In the genomic region with DNA sequence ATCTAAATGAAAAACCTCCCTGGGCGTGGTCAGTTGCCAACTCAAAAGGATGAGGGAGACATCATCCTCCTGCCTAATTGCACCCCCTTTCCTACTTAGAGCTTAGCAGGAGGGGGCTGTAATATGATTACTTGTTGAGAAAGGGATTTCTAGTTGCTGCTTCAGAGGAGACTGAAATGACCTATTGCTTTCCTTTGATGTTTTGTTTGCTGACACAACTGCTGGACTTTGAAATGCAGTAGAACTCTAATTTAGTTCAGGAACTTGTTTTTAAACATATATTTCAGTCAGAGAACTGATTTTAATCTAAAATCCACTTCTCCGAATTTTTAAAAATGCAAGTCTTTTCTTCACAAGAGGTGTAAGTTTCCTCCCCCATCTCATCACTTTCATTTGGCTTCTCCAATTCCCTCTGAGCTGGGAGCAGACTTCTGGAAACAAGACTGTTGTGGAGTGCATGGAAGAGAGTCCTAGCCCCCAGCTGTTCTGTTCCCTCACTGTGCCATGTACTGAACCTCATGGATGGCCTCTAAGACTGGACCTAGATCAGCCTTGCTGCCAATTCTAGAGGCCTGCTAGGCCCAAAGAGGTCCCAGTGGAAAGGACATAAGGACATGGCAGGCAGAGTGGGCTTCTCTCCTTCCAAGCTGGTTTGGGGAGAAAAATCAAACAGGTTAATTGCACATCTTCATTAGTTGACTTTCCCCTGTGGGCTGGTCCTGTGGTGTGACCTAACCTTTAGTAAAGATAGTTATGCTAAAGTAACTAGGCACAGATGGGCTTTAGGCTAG, we compare ENCODE assay signal across 24 cellular contexts. TPM values are rescaled to one million over a fixed set of nuclear protein-coding genes. Genes with fewer than 3 reads are reported as not detected.
DNase-seq lines count a peak whose midpoint lies in the region; ATAC-seq, FAIRE-seq and TF ChIP-seq lines count a peak whose summit lies in the region.
"Had no signal": no experiment of that assay in that cellular context is flagged by ENCODE, and none has a peak within 500 bp of the region (broad histone marks: within the 10 kb centered on the region; RNA-seq: fewer than 3 reads in every experiment).

No MANE protein-coding gene starts in this region.

- H2BK15ac ChIP-seq in IMR-90 (ENCODE audit: low read depth, low read length): no peak overlapping the region
- 0 out of 2 replicates have a peak overlapping the region, but pooled peaks have one; percentile 24 for H2BK15ac ChIP-seq in H1 (ENCODE audit: low read length)

- H4K20me1 ChIP-seq in IMR-90 (ENCODE audit: insufficient read depth, low read length): no peaks in the 10 kb centered on the region
- H4K20me1 ChIP-seq in H1 (replicated peaks in 1 of 2; ENCODE audit: control insufficient read depth in 1 of 2, insufficient read depth in 2 of 2, low read length in 2 of 2): no peaks in the 10 kb centered on the region

- ATAC-seq in IMR-90 (ENCODE audit: low read depth): no peak

- H3K4me1 ChIP-seq in IMR-90 (ENCODE audit: control insufficient read depth, insufficient read depth, low read length): no peaks in the 10 kb centered on the region
- peaks cover 5 to 23% (median 22%) of the 10 kb centered on the region in 4 experiments; a peak in 5 of 7 replicates for H3K4me1 ChIP-seq in H1 (replicated peaks in 1 of 4; ENCODE audit: control insufficient read depth in 3 of 4, insufficient read depth in 4 of 4, low read length in 3 of 4)
- peaks cover 0 to 12% (median 0%) of the 10 kb centered on the region in 3 donors for H3K4me1 ChIP-seq in esophagus squamous epithelium
- H3K4me1 ChIP-seq: HAP-1 had no signal

- dilution Hi-C loops in IMR-90 (cut with HindIII; ENCODE audit: low sequenced_read_pairs, unreplicated experiment): no loop called here

- H3K9me3 ChIP-seq in IMR-90 (ENCODE audit: control insufficient read depth, insufficient read depth, low read length): no peaks in the 10 kb centered on the region
- H3K9me3 ChIP-seq in H1 (ENCODE audit: insufficient read depth in 2 of 2, low read depth in 1 of 2, low read length in 1 of 2): no peaks in the 10 kb centered on the region
- no peaks in the 10 kb centered on the region for H3K9me3 ChIP-seq in esophagus squamous epithelium
- H3K9me3 ChIP-seq: HAP-1, MG63 had no signal

- no peak overlapping the region for H2BK120ac ChIP-seq in IMR-90 (ENCODE audit: low read depth, low read length)
- no peak overlapping the region for H2BK120ac ChIP-seq in H1 (replicated peaks; ENCODE audit: low read depth, low read length)

- H3K4me2 ChIP-seq in IMR-90 (ENCODE audit: low read depth, low read length) (no peak overlapping the region), H1 (ENCODE audit: insufficient read depth in 1 of 2, low read depth in 2 of 2, low read length in 2 of 2) (no peak overlapping the region; a peak in 1 of 4 replicates)

- H2AK9ac ChIP-seq in IMR-90 (replicated peaks; ENCODE audit: low read depth, low read length, poor library complexity): no peak overlapping the region

- TF ChIP-seq CTCF in IMR-90 (conservative IDR thresholded peaks at IDR 0.05; ENCODE audit: low read depth, low read length) (no peak), H1 (IDR thresholded peaks at IDR 0.05; ENCODE audit: control extremely low read depth in 1 of 3, insufficient read depth in 1 of 3, low read depth in 1 of 3, low read length in 3 of 3) (no peak), nephron (IDR thresholded peaks at IDR 0.05; ENCODE audit: unreplicated experiment in 3 of 3) (no peak), esophagus squamous epithelium (IDR thresholded peaks at IDR 0.05) (no peak)

- H3K23ac ChIP-seq in IMR-90 (ENCODE audit: low read depth, low read length) (no peak overlapping the region), H1 (ENCODE audit: insufficient read length) (no peak overlapping the region)

- H3K79me2 ChIP-seq in H1 (ENCODE audit: control insufficient read depth in 1 of 2, insufficient read depth in 2 of 2, low read length in 2 of 2): no peaks in the 10 kb centered on the region

- FAIRE-seq in H1 (lab: Jason Lieb, UNC): no peak
- FAIRE-seq: RCC 7860 had no signal

- peaks cover 7% of the 10 kb centered on the region for H3K27me3 Mint-ChIP-seq in nephron (ENCODE audit: low read depth)

- H3K79me1 ChIP-seq in IMR-90 (ENCODE audit: low read depth in 1 of 2, low read length in 2 of 2) (no peaks in the 10 kb centered on the region), H1 (ENCODE audit: low read depth, low read length) (no peaks in the 10 kb centered on the region)

- H3K27ac ChIP-seq in IMR-90 (ENCODE audit: insufficient read depth, low read length): no peak overlapping the region
- H3K27ac ChIP-seq in H1 (ENCODE audit: low read depth, low read length): no peak overlapping the region
- no peak overlapping the region for H3K27ac ChIP-seq in esophagus squamous epithelium
- H3K27ac ChIP-seq: C4-2B had no signal

- no peaks in the 10 kb centered on the region for H3K9me1 ChIP-seq in IMR-90 (ENCODE audit: insufficient read depth, low read length)

- H4K91ac ChIP-seq in IMR-90 (ENCODE audit: insufficient read depth, low read depth, low read length) (no peak overlapping the region), H1 (replicated peaks; ENCODE audit: insufficient read length, low read length) (peak overlapping the region; percentile 13)

- H3K27ac Mint-ChIP-seq in nephron: peak overlapping the region; percentile 69 to 88 (median 80)

- H3K9ac ChIP-seq in IMR-90 (ENCODE audit: low read depth, low read length): no peak overlapping the region
- H3K9ac ChIP-seq in H1 (replicated peaks in 1 of 4; ENCODE audit: extremely low read depth in 1 of 4, low read depth in 3 of 4, low read length in 3 of 4): no peak overlapping the region

- BruUV-seq in IMR-90 (replicated peaks; lab: Mats Ljungman, UMichigan): no TSS peak

- H2AK5ac ChIP-seq in IMR-90 (ENCODE audit: low read depth, low read length): no peak overlapping the region
- H2AK5ac ChIP-seq in H1 (ENCODE audit: low read depth, low read length): no peak overlapping the region

- H4K8ac ChIP-seq in IMR-90 (ENCODE audit: low read depth in 2 of 2, low read length in 2 of 2) (no peak overlapping the region), H1 (ENCODE audit: extremely low read depth, insufficient read depth, low read length) (no peak overlapping the region)

- H3K27me3 ChIP-seq in IMR-90 (ENCODE audit: control insufficient read depth, insufficient read depth, low read length): peaks cover 47% of the 10 kb centered on the region
- no peaks in the 10 kb centered on the region for H3K27me3 ChIP-seq in H1 (replicated peaks in 1 of 4; ENCODE audit: control insufficient read depth in 3 of 4, extremely low read depth in 1 of 4, insufficient read depth in 3 of 4, low read length in 3 of 4)
- no peaks in the 10 kb centered on the region for H3K27me3 ChIP-seq in esophagus squamous epithelium
- H3K27me3 ChIP-seq: MG63 had no signal

- intact Hi-C loops in IMR-90 (cut with micrococcal nuclease): no loop called here
- intact Hi-C loops in esophagus squamous epithelium (cut with DNase I): no loop called here

- H3K4me1 Mint-ChIP-seq in nephron: peaks cover 54% of the 10 kb centered on the region

- POLR2A ChIA-PET in IMR-90 (lab: Charles Lee; ENCODE audit: unreplicated experiment): no interaction called here
- POLR2A ChIA-PET in H1 (lab: Charles Lee; ENCODE audit: partially characterized antibody): interaction anchor here (1.4 kb wide), 1 partner anchor 9 kb away, joined by 4 read pairs; no protein-coding TSS in a partner anchor

- in situ Hi-C loops in IMR-90 (cut with MboI; ENCODE audit: low sequenced_read_pairs): no loop called here

- no peak for TF ChIP-seq POLR2A in IMR-90 (IDR thresholded peaks at IDR 0.05; ENCODE audit: low read depth, low read length)
- no peak for TF ChIP-seq POLR2A in H1 (IDR thresholded peaks at IDR 0.05; ENCODE audit: control extremely low read depth in 1 of 2, low read depth in 2 of 2, low read length in 2 of 2)
- no peak for TF ChIP-seq POLR2A in esophagus squamous epithelium (IDR thresholded peaks at IDR 0.05)

- H2AFZ ChIP-seq in IMR-90 (replicated peaks; ENCODE audit: low read length, poor library complexity) (peak overlapping the region; percentile 21), H1 (ENCODE audit: low read length) (peak overlapping the region; percentile 8)

- no peak overlapping the region for H3K14ac ChIP-seq in IMR-90 (replicated peaks; ENCODE audit: low read depth, low read length)
- no peak overlapping the region for H3K14ac ChIP-seq in H1 (ENCODE audit: insufficient read length)

- H3K4ac ChIP-seq in IMR-90 (ENCODE audit: low read depth, low read length) (no peak overlapping the region), H1 (replicated peaks; ENCODE audit: insufficient read length, low read depth, low read length) (no peak overlapping the region)

- no peaks in the 10 kb centered on the region for H3K9me3 Mint-ChIP-seq in nephron

- no peak for TF ChIP-seq EP300 in H1 (IDR thresholded peaks at IDR 0.05; ENCODE audit: borderline replicate concordance in 1 of 2, low read depth in 2 of 2, low read length in 2 of 2)

- H2BK12ac ChIP-seq in H1 (ENCODE audit: low read depth, low read length): peak overlapping the region; percentile 52; the same call in 1 of the 2 replicates

- no CpG with 5 or more reads among the region's 2 CpGs for WGBS in IMR-90 (ENCODE audit: extremely low coverage in 2 of 2, insufficient read length in 1 of 2), 2 experiments
- 82% methylated on average over 2 of the region's 2 CpGs; no CpG with 5 or more reads in 1 of the 2 experiments for WGBS in H1 (ENCODE audit: extremely low coverage in 1 of 2, insufficient coverage in 1 of 2, insufficient read length in 1 of 2, insufficient replicate concordance in 2 of 2, low coverage in 1 of 2, low lambda C conversion rate in 2 of 2, missing lambda C conversion rate in 1 of 2), 2 experiments
- WGBS in esophagus squamous epithelium, 2 donors: 75 to 81% methylated on average over 2 of the region's 2 CpGs

- no peak overlapping the region for H2BK5ac ChIP-seq in IMR-90 (ENCODE audit: low read depth, low read length, poor library complexity, severe bottlenecking)
- H2BK5ac ChIP-seq in H1 (ENCODE audit: low read depth, low read length): no peak overlapping the region

- H3K23me2 ChIP-seq in H1 (ENCODE audit: low read depth, low read length): no peaks in the 10 kb centered on the region

- TF ChIP-seq RAD21 in IMR-90 (IDR thresholded peaks at IDR 0.05; ENCODE audit: low read length) (no peak), H1 (IDR thresholded peaks at IDR 0.05 in 1 of 2, conservative IDR thresholded peaks at IDR 0.05 in 1 of 2; ENCODE audit: low read depth in 2 of 2, low read length in 2 of 2) (no peak)

- H3K18ac ChIP-seq in IMR-90 (ENCODE audit: low read depth, low read length) (no peak overlapping the region), H1 (ENCODE audit: extremely low read depth, low read length) (peak overlapping the region; percentile 79)

- DNase-seq in IMR-90 (no peak), H1 (ENCODE audit: low read depth in 1 of 2, low spot score in 2 of 2) (no peak), esophagus squamous epithelium (lab: John Stamatoyannopoulos, UW) (no peak), EL (no peak), T-helper 9 cell (no peak)
- DNase-seq in activated T-cell treated with anti-CD3 and anti-CD28 coated beads, Interleukin-2, amount 50 U/mL, for 48 hours: no peak
- DNase-seq: ACHN; DMS79 treated with DMSO at 0.1 percent for 48 hours; Kasumi-1; MG63; NCI-H1048; NCI-H1436 treated with DMSO at 0.1 percent for 48 hours; NCI-H2029 treated with DMSO at 0.1 percent for 48 hours; NCI-H446 treated with DMSO at 0.1 percent for 48 hours; NCI-H69; NK-92 treated with Interleukin-12 subunit alpha and Interleukin-12 subunit beta, amount 100 ng/mL, for 24 hours; Right ventricle myocardium superior had no signal

- no peak overlapping the region for H3K4me3 ChIP-seq in IMR-90 (ENCODE audit: insufficient read depth, low read depth, low read length)
- no peak overlapping the region for H3K4me3 ChIP-seq in H1 (ENCODE audit: extremely low read depth in 1 of 4, insufficient read depth in 2 of 4, low read depth in 3 of 4, low read length in 4 of 4)
- no peak overlapping the region for H3K4me3 ChIP-seq in esophagus squamous epithelium
- H3K4me3 ChIP-seq: HAP-1, MG63 had no signal

- H4K5ac ChIP-seq in IMR-90 (ENCODE audit: low read depth, low read length) (no peak overlapping the region), H1 (ENCODE audit: insufficient read length, low read depth, low read length) (no peak overlapping the region)

- H3K36me3 ChIP-seq in IMR-90 (ENCODE audit: control insufficient read depth, insufficient read depth, low read length) (no peaks in the 10 kb centered on the region), H1 (ENCODE audit: control insufficient read depth in 2 of 4, insufficient read depth in 4 of 4, low read length in 3 of 4) (no peaks in the 10 kb centered on the region), esophagus squamous epithelium (no peaks in the 10 kb centered on the region)
- H3K36me3 ChIP-seq: HAP-1, MG63 had no signal

- no peaks in the 10 kb centered on the region for H3K36me3 Mint-ChIP-seq in nephron (ENCODE audit: low read depth)

- CTCF ChIA-PET in IMR-90 (lab: Yijun Ruan, JAX): interaction anchor here (0.5 kb wide), 1 partner anchor 38 kb away, joined by 5 read pairs; no protein-coding TSS in a partner anchor
- CTCF ChIA-PET in H1 (lab: Charles Lee; ENCODE audit: partially characterized antibody): interaction anchor here (1.0 to 1.7 kb wide), 7 partner anchors 11 to 143 kb away, joined by 3 read pairs; no protein-coding TSS in a partner anchor

- H3K56ac ChIP-seq in IMR-90 (ENCODE audit: extremely low read depth, insufficient read depth, low read length) (no peak overlapping the region), H1 (replicated peaks; ENCODE audit: insufficient read length, low read depth, low read length) (no peak overlapping the region)

- no peak overlapping the region for H2BK20ac ChIP-seq in IMR-90 (ENCODE audit: low read depth, low read length)
- no peak overlapping the region for H2BK20ac ChIP-seq in H1 (ENCODE audit: low read length)

- no peak overlapping the region for H3K4me3 Mint-ChIP-seq in nephron

RNA-seq across cellular contexts. Expression of a gene that starts 7.5 kb away (rescaled TPM):
- not detected in 2 replicates for total RNA-seq in IMR-90 (2012; rRNA removed)
- polyA plus RNA-seq in IMR-90 (2012; rRNA removed): not detected in 2 replicates
- not detected in 2 replicates for polyA plus RNA-seq in IMR-90 (2012; cell fraction: cytosol; rRNA removed)
- polyA plus RNA-seq in IMR-90 (2012; cell fraction: nucleus; rRNA removed; ENCODE audit: low replicate concordance): not detected in 2 replicates
- total RNA-seq in H1 (2021; fragmentation: NEBNext Ultra II Directional; extraction: Animal tissue kit (Norgen Biotek cat#: 25700)): not detected in 2 replicates
- not detected in 2 replicates for polyA plus RNA-seq in H1 (2011; rRNA removed)
- polyA plus RNA-seq in H1 (2011; cell fraction: cytosol; rRNA removed): not detected
- not detected for polyA plus RNA-seq in H1 (2011; cell fraction: nucleus; rRNA removed)
- polyA plus RNA-seq in H1 (2012, experiment 1 of 2): not detected in 4 replicates
- polyA plus RNA-seq in H1 (2012, experiment 2 of 2): not detected
- polyA plus RNA-seq in H1 (2013, experiment 1 of 2): not detected
- not detected for polyA plus RNA-seq in H1 (2013, experiment 2 of 2)
- polyA minus RNA-seq in H1 (2011; rRNA and poly(A)+ RNA removed): not detected in 2 replicates
- polyA minus RNA-seq in H1 (2011; cell fraction: cytosol; rRNA and poly(A)+ RNA removed): not detected
- polyA minus RNA-seq in H1 (2011; cell fraction: nucleus; rRNA and poly(A)+ RNA removed): not detected
- total RNA-seq in esophagus squamous epithelium: not detected
- total RNA-seq: G401, HT-29, OCI-LY7, Right ventricle myocardium superior had no signal

RNA-seq across cellular contexts. Expression of a gene that starts 24.1 kb away (rescaled TPM):
- total RNA-seq in IMR-90 (2012; rRNA removed): not detected in 2 replicates
- polyA plus RNA-seq in IMR-90 (2012; rRNA removed): not detected in 2 replicates
- not detected in 2 replicates for polyA plus RNA-seq in IMR-90 (2012; cell fraction: cytosol; rRNA removed)
- not detected in 2 replicates for polyA plus RNA-seq in IMR-90 (2012; cell fraction: nucleus; rRNA removed; ENCODE audit: low replicate concordance)
- total RNA-seq in H1 (2021; fragmentation: NEBNext Ultra II Directional; extraction: Animal tissue kit (Norgen Biotek cat#: 25700)): 0.59 TPM in 1 of 2 replicates, not detected in the other
- 0.08 and 0.23 TPM in 2 replicates for polyA plus RNA-seq in H1 (2011; rRNA removed)
- 0.23 TPM for polyA plus RNA-seq in H1 (2011; cell fraction: cytosol; rRNA removed)
- polyA plus RNA-seq in H1 (2011; cell fraction: nucleus; rRNA removed): 0.23 TPM
- 0.11 to 0.40 TPM in 2 of 4 replicates, not detected in the others for polyA plus RNA-seq in H1 (2012, experiment 1 of 2)
- not detected for polyA plus RNA-seq in H1 (2012, experiment 2 of 2)
- 0.75 TPM for polyA plus RNA-seq in H1 (2013, experiment 1 of 2)
- polyA plus RNA-seq in H1 (2013, experiment 2 of 2): 0.42 TPM
- polyA minus RNA-seq in H1 (2011; rRNA and poly(A)+ RNA removed): 0.29 TPM in 1 of 2 replicates, not detected in the other
- not detected for polyA minus RNA-seq in H1 (2011; cell fraction: cytosol; rRNA and poly(A)+ RNA removed)
- polyA minus RNA-seq in H1 (2011; cell fraction: nucleus; rRNA and poly(A)+ RNA removed): not detected
- total RNA-seq in esophagus squamous epithelium: 1 to 10 TPM in 1 of 4 donors, not detected in 3; 2.3 TPM
- total RNA-seq: HT-29, OCI-LY7 had no signal
